In genomic region chr10:34236927-34237326, GRCh38 we compare ENCODE assay signal across 18 cellular contexts.
A peak's percentile ranks its signal among the peaks of the same experiment; 100 is the strongest.
DNase-seq lines count a peak whose midpoint lies in the region; ATAC-seq, FAIRE-seq and TF ChIP-seq lines count a peak whose summit lies in the region.
"Had no signal": no experiment of that assay in that cellular context is flagged by ENCODE, and none has a peak within 500 bp of the region (broad histone marks: within the 10 kb centered on the region; RNA-seq: fewer than 3 reads in every experiment).

No MANE protein-coding gene starts in this region.

- H3K36me3 ChIP-seq in fibroblast of lung (ENCODE audit: control insufficient read depth, insufficient read depth, low read length) (no peaks in the 10 kb centered on the region), HepG2 (replicated peaks in 1 of 2; ENCODE audit: control insufficient read depth in 1 of 2, insufficient read depth in 2 of 2, low read length in 2 of 2) (no peaks in the 10 kb centered on the region)
- H3K36me3 ChIP-seq: upper lobe of right lung had no signal

- CTCF ChIA-PET in HepG2 (lab: Yijun Ruan, JAX; ENCODE audit: low intra/inter-chr PET ratio, low total read pairs): no interaction called here

- no peak overlapping the region for H3K27ac ChIP-seq in fibroblast of lung (ENCODE audit: insufficient read depth, low read length)
- H3K27ac ChIP-seq in HepG2 (ENCODE audit: extremely low read length, insufficient read depth, low read length): no peak overlapping the region
- H3K27ac ChIP-seq: upper lobe of right lung had no signal

- WGBS in HepG2 (ENCODE audit: low lambda C conversion rate): 94% methylated on average over 4 of the region's 4 CpGs

- TF ChIP-seq RAD21 in HepG2 (CRISPR knock-in tag; IDR thresholded peaks at IDR 0.05): no peak

- FAIRE-seq in HepG2 (lab: Jason Lieb, UNC): no peak
- FAIRE-seq in RCC 7860 (lab: Jason Lieb, UNC): no peak
- FAIRE-seq: colon had no signal

- TF ChIP-seq CTCF in HFF-Myc (IDR thresholded peaks at IDR 0.05; ENCODE audit: low read depth, low read length, missing control alignments): no peak
- no peak for TF ChIP-seq CTCF in fibroblast of lung (conservative IDR thresholded peaks at IDR 0.05 in 1 of 2, IDR thresholded peaks at IDR 0.05 in 1 of 2; ENCODE audit: low read depth in 1 of 2, low read length in 2 of 2)
- no peak for TF ChIP-seq CTCF in GM10266 (IDR thresholded peaks at IDR 0.05; ENCODE audit: control insufficient read depth, insufficient read depth, low read depth, missing control alignments)
- TF ChIP-seq CTCF in HepG2 (CRISPR knock-in tag; IDR thresholded peaks at IDR 0.05): no peak

- H3K4me3 ChIP-seq in HFF-Myc (replicated peaks; ENCODE audit: low read depth, low read length) (no peak overlapping the region), fibroblast of lung (replicated peaks in 1 of 4; ENCODE audit: control extremely low read depth in 1 of 4, insufficient read depth in 1 of 4, low read depth in 3 of 4, low read length in 4 of 4) (no peak overlapping the region), HepG2 (replicated peaks in 1 of 3; ENCODE audit: insufficient read depth in 1 of 3, low read depth in 2 of 3, low read length in 3 of 3) (no peak overlapping the region)
- H3K4me3 ChIP-seq: upper lobe of right lung had no signal

- no peak for TF ChIP-seq EP300 in HepG2 (IDR thresholded peaks at IDR 0.05; ENCODE audit: low read depth in 2 of 2, low read length in 2 of 2)
- no peak for TF ChIP-seq EP300 in HepG2 (CRISPR knock-in tag; IDR thresholded peaks at IDR 0.05; ENCODE audit: borderline replicate concordance)

- H3K4me1 ChIP-seq in fibroblast of lung (ENCODE audit: control insufficient read depth, extremely low read depth, insufficient read depth, low read length) (no peaks in the 10 kb centered on the region), HepG2 (ENCODE audit: insufficient read depth, low read length) (peaks cover 26% of the 10 kb centered on the region)
- H3K4me1 ChIP-seq: upper lobe of right lung had no signal

- POLR2A ChIA-PET in HepG2 (lab: Yijun Ruan, JAX): no interaction called here

- in situ Hi-C loops in HepG2 (cut with HindIII; ENCODE audit: extremely low pct_ligation_motif_present, low pct_unique_long_range_greater_than_20kb): loop anchor here (10.0 kb wide), 1 partner anchor 902 kb away; the partner anchor contains the start of gene NRP1

- no peak for ATAC-seq in HepG2
- ATAC-seq: upper lobe of right lung had no signal

- H3K9ac ChIP-seq in fibroblast of lung (ENCODE audit: insufficient read depth, low read length): no peak overlapping the region
- H3K9ac ChIP-seq in HepG2 (ENCODE audit: insufficient read depth, low read depth, low read length): no peak overlapping the region

- H3K4me2 ChIP-seq in fibroblast of lung (ENCODE audit: extremely low read depth, insufficient read depth, low read length) (no peak overlapping the region), HepG2 (ENCODE audit: low read depth, low read length) (no peak overlapping the region)

- no peak overlapping the region for H2AFZ ChIP-seq in fibroblast of lung (ENCODE audit: low read length)
- H2AFZ ChIP-seq in HepG2 (ENCODE audit: low read length): no peak overlapping the region

- BruUV-seq in HepG2 (replicated peaks; lab: Mats Ljungman, UMichigan): no TSS peak

- no peaks in the 10 kb centered on the region for H3K9me3 ChIP-seq in fibroblast of lung (ENCODE audit: control insufficient read depth, insufficient read depth, low read depth, low read length)
- no peaks in the 10 kb centered on the region for H3K9me3 ChIP-seq in HepG2 (ENCODE audit: low read length)
- H3K9me3 ChIP-seq: upper lobe of right lung had no signal

- DNase-seq in DMS 273 treated with DMSO at 0.1 percent for 48 hours (lab: John Stamatoyannopoulos, UW) (peak; percentile 22), HFF-Myc (ENCODE audit: extremely low read depth, low read depth) (peak; percentile 55), NCI-H526 (lab: John Stamatoyannopoulos, UW) (peak; percentile 2 to 32), fibroblast of lung (ENCODE audit: low read depth in 2 of 2) (peak; percentile 15 to 53), GM10266 (ENCODE audit: extremely low spot score) (no peak), HepG2 (ENCODE audit: low spot score) (no peak), RCC 7860 (ENCODE audit: low spot score) (no peak), NCI-H1417 treated with DMSO at 0.1 percent for 48 hours (lab: John Stamatoyannopoulos, UW) (no peak)
- DNase-seq: activated CD4-positive, alpha-beta T cell treated with anti-CD3 and anti-CD28 coated beads for 1 hour; activated T-cell treated with anti-CD3 and anti-CD28 coated beads for 4 hours; DMS79; Karpas-422; midbrain; NCI-H2029 treated with DMSO at 0.1 percent for 48 hours; posterior cingulate gyrus; T-helper 1 cell; upper lobe of right lung had no signal

- no peaks in the 10 kb centered on the region for H3K79me2 ChIP-seq in fibroblast of lung (ENCODE audit: control insufficient read depth, insufficient read depth, low read length)
- H3K79me2 ChIP-seq in HepG2 (ENCODE audit: insufficient read depth, low read length): no peaks in the 10 kb centered on the region

- no peak for TF ChIP-seq POLR2A in HepG2 (IDR thresholded peaks at IDR 0.05; ENCODE audit: insufficient read depth in 1 of 2, low read depth in 2 of 2, low read length in 2 of 2)

- intact Hi-C loops in HepG2 (cut with micrococcal nuclease; ENCODE audit: unreplicated experiment): no loop called here

- H3K27me3 ChIP-seq in fibroblast of lung (ENCODE audit: control insufficient read depth, insufficient read depth, low read length) (no peaks in the 10 kb centered on the region), HepG2 (ENCODE audit: control insufficient read depth in 1 of 2, insufficient read depth in 2 of 2, low read length in 2 of 2) (no peaks in the 10 kb centered on the region)
- H3K27me3 ChIP-seq: upper lobe of right lung had no signal

- H4K20me1 ChIP-seq in fibroblast of lung (ENCODE audit: control insufficient read depth, extremely low read depth, insufficient read depth, low read length) (no peaks in the 10 kb centered on the region), HepG2 (ENCODE audit: insufficient read depth, low read length) (no peaks in the 10 kb centered on the region)

TF ChIP-seq in HepG2, 621 proteins besides CTCF, POLR2A, EP300 and RAD21:
- TF ChIP-seq ZNF160 (CRISPR knock-in tag; IDR thresholded peaks at IDR 0.05) (no peak), HDAC6 (IDR thresholded peaks at IDR 0.05; ENCODE audit: low read depth, low read length) (no peak), PBX2 (CRISPR knock-in tag; IDR thresholded peaks at IDR 0.05) (no peak), ZNF720 (CRISPR knock-in tag; IDR thresholded peaks at IDR 0.05) (no peak), MED8 (CRISPR knock-in tag; IDR thresholded peaks at IDR 0.05; ENCODE audit: insufficient replicate concordance) (no peak), ISX (CRISPR knock-in tag; conservative IDR thresholded peaks at IDR 0.05) (no peak), BCL6 (CRISPR knock-in tag; IDR thresholded peaks at IDR 0.05) (no peak), ASH2L (IDR thresholded peaks at IDR 0.05; ENCODE audit: insufficient read length, low read depth, low read length) (no peak), ZNF768 (CRISPR knock-in tag; IDR thresholded peaks at IDR 0.05) (no peak), SP2 (CRISPR knock-in tag; IDR thresholded peaks at IDR 0.05) (no peak), ZMYM4 (CRISPR knock-in tag; IDR thresholded peaks at IDR 0.05) (no peak), ZNF710 (CRISPR knock-in tag; IDR thresholded peaks at IDR 0.05; ENCODE audit: borderline replicate concordance) (no peak), ZNF414 (CRISPR knock-in tag; IDR thresholded peaks at IDR 0.05) (no peak), ZNF570 (CRISPR knock-in tag; IDR thresholded peaks at IDR 0.05; ENCODE audit: borderline replicate concordance) (no peak), ELF1 (CRISPR knock-in tag; IDR thresholded peaks at IDR 0.05) (no peak), TP53 (CRISPR knock-in tag; conservative IDR thresholded peaks at IDR 0.05) (no peak), FOXC1 (CRISPR knock-in tag; IDR thresholded peaks at IDR 0.05; ENCODE audit: borderline replicate concordance) (no peak), NPAS2 (CRISPR knock-in tag; IDR thresholded peaks at IDR 0.05; ENCODE audit: borderline replicate concordance) (no peak)
TF ChIP-seq in HepG2: peak in this region for 0.

Comparison
In these comparisons a context has a peak if more than half of its experiments do, and no peak if none do; other contexts are left out.
1. DNase-seq: peak in DMS 273 treated with DMSO at 0.1 percent for 48 hours (single experiment), HFF-Myc (single experiment), NCI-H526 (2 of 2) and fibroblast of lung (2 of 2); none in GM10266 (single experiment), HepG2 (single experiment), RCC 7860 (single experiment) and NCI-H1417 treated with DMSO at 0.1 percent for 48 hours (single experiment).